In genomic region chr15:25693321-25694237, GRCh38 we compare ENCODE assay signal across 9 cellular contexts.
DNase-seq lines count a peak whose midpoint lies in the region; ATAC-seq and TF ChIP-seq lines count a peak whose summit lies in the region.
"Had no signal": no experiment of that assay in that cellular context is flagged by ENCODE, and none has a peak within 500 bp of the region (broad histone marks: within the 10 kb centered on the region; RNA-seq: fewer than 3 reads in every experiment).

No MANE protein-coding gene starts in this region.

- H3K4me1 Mint-ChIP-seq in activated CD4-positive, alpha-beta memory T cell treated with anti-CD3 and anti-CD28 coated beads, Interleukin-2, amount 10 ng/mL, durations not matched to agents 7 days and 5 days, result no peaks in the 10 kb centered on the region
- H3K4me1 Mint-ChIP-seq in glutamatergic neuron (ENCODE audit: low read depth, unreplicated experiment), result no peaks in the 10 kb centered on the region
- H3K4me1 Mint-ChIP-seq: activated naive CD4-positive, alpha-beta T cell treated with anti-CD3 and anti-CD28 coated beads, Interleukin-2, amount 50 U/mL, for 24 hours had no signal

- TF ChIP-seq CTCF in glutamatergic neuron (IDR thresholded peaks at IDR 0.05; ENCODE audit: partially characterized antibody, unreplicated experiment), result peak; percentile 66
- TF ChIP-seq CTCF in smooth muscle cell (IDR thresholded peaks at IDR 0.05; ENCODE audit: borderline replicate concordance, insufficient read depth, poor library complexity, severe bottlenecking), result peak; percentile 58

- no peak overlapping the region for H3K9ac ChIP-seq in smooth muscle cell (ENCODE audit: low read depth)

- H4K20me1 ChIP-seq in smooth muscle cell (ENCODE audit: low read depth), result no peaks in the 10 kb centered on the region

- no peak for ATAC-seq in GM21367 (IDR thresholded peaks at IDR 0.05; ENCODE audit: unreplicated experiment)

- POLR2A ChIA-PET in activated CD4-positive, alpha-beta memory T cell treated with anti-CD3 and anti-CD28 coated beads, Interleukin-2, amount 10 ng/mL, durations not matched to agents 7 days and 5 days (lab: Charles Lee), result no interaction called here

- peaks cover 30% of the 10 kb centered on the region for H3K36me3 Mint-ChIP-seq in activated CD4-positive, alpha-beta memory T cell treated with anti-CD3 and anti-CD28 coated beads, Interleukin-2, amount 10 ng/mL, durations not matched to agents 7 days and 5 days (ENCODE audit: low read depth)
- no peaks in the 10 kb centered on the region for H3K36me3 Mint-ChIP-seq in glutamatergic neuron (ENCODE audit: unreplicated experiment)

- no peaks in the 10 kb centered on the region for H3F3A ChIP-seq in smooth muscle cell (ENCODE audit: low read depth)

- H3K9me3 ChIP-seq in smooth muscle cell (replicated peaks; ENCODE audit: low read depth), result no peaks in the 10 kb centered on the region

- no peak overlapping the region for H3K27ac Mint-ChIP-seq in activated CD4-positive, alpha-beta memory T cell treated with anti-CD3 and anti-CD28 coated beads, Interleukin-2, amount 10 ng/mL, durations not matched to agents 7 days and 5 days
- no peak overlapping the region for H3K27ac Mint-ChIP-seq in glutamatergic neuron (ENCODE audit: unreplicated experiment)

- H3K4me3 Mint-ChIP-seq in activated CD4-positive, alpha-beta memory T cell treated with anti-CD3 and anti-CD28 coated beads, Interleukin-2, amount 10 ng/mL, durations not matched to agents 7 days and 5 days, result no peak overlapping the region
- H3K4me3 Mint-ChIP-seq in glutamatergic neuron (ENCODE audit: unreplicated experiment), result no peak overlapping the region
- H3K4me3 Mint-ChIP-seq: activated naive CD4-positive, alpha-beta T cell treated with anti-CD3 and anti-CD28 coated beads, Interleukin-2, amount 50 U/mL, for 24 hours had no signal

- 85% methylated on average over 19 of the region's 19 CpGs for WGBS in smooth muscle cell (ENCODE audit: low lambda C conversion rate)

- no peaks in the 10 kb centered on the region for H3K4me1 ChIP-seq in smooth muscle cell (ENCODE audit: low read depth)

- no peak overlapping the region for H3K4me2 ChIP-seq in smooth muscle cell

- no peaks in the 10 kb centered on the region for H3K9me3 Mint-ChIP-seq in activated CD4-positive, alpha-beta memory T cell treated with anti-CD3 and anti-CD28 coated beads, Interleukin-2, amount 10 ng/mL, durations not matched to agents 7 days and 5 days
- H3K9me3 Mint-ChIP-seq in glutamatergic neuron (ENCODE audit: unreplicated experiment), result no peaks in the 10 kb centered on the region
- H3K9me3 Mint-ChIP-seq: activated naive CD4-positive, alpha-beta T cell treated with anti-CD3 and anti-CD28 coated beads, Interleukin-2, amount 50 U/mL, for 24 hours had no signal

- H2AFZ ChIP-seq in smooth muscle cell (ENCODE audit: low read depth), result no peak overlapping the region

- DNase-seq in AG08396 (ENCODE audit: low spot score), result peak; percentile 66
- peak; percentile 19 for DNase-seq in H4 (ENCODE audit: low spot score)
- peak; percentile 39 for DNase-seq in activated CD4-positive, alpha-beta memory T cell treated with anti-CD3 and anti-CD28 coated beads, Interleukin-2, amount 10 ng/mL, durations not matched to agents 7 days and 5 days
- DNase-seq in glutamatergic neuron, result peak; percentile 74
- DNase-seq in smooth muscle cell (lab: John Stamatoyannopoulos, UW; ENCODE audit: unreplicated experiment), result no peak
- DNase-seq in cerebellum (ENCODE audit: low spot score), result no peak
- no peak for DNase-seq in NCI-H1417 treated with DMSO at 0.1 percent for 48 hours (lab: John Stamatoyannopoulos, UW)

- H3K27me3 ChIP-seq in smooth muscle cell (ENCODE audit: low read depth), result no peaks in the 10 kb centered on the region

- H3K27me3 Mint-ChIP-seq in activated CD4-positive, alpha-beta memory T cell treated with anti-CD3 and anti-CD28 coated beads, Interleukin-2, amount 10 ng/mL, durations not matched to agents 7 days and 5 days, result no peaks in the 10 kb centered on the region
- no peaks in the 10 kb centered on the region for H3K27me3 Mint-ChIP-seq in glutamatergic neuron (ENCODE audit: unreplicated experiment)
- H3K27me3 Mint-ChIP-seq: activated naive CD4-positive, alpha-beta T cell treated with anti-CD3 and anti-CD28 coated beads, Interleukin-2, amount 50 U/mL, for 24 hours had no signal

- CTCF ChIA-PET in activated CD4-positive, alpha-beta memory T cell treated with anti-CD3 and anti-CD28 coated beads, Interleukin-2, amount 10 ng/mL, durations not matched to agents 7 days and 5 days (lab: Charles Lee), result interaction anchor here (1.1 to 1.5 kb wide), 2 partner anchors 240 kb away, joined by 5 to 14 read pairs; no protein-coding TSS in a partner anchor

- no peaks in the 10 kb centered on the region for H3K79me2 ChIP-seq in smooth muscle cell (ENCODE audit: low read depth)

- no peak overlapping the region for H3K4me3 ChIP-seq in smooth muscle cell

- H3K36me3 ChIP-seq in smooth muscle cell (ENCODE audit: low read depth), result no peaks in the 10 kb centered on the region

- H3K27ac ChIP-seq in smooth muscle cell (ENCODE audit: low read depth), result no peak overlapping the region

Comparison
In these comparisons a context has a peak if more than half of its experiments do, and no peak if none do; other contexts are left out.
1. DNase-seq: peak in AG08396 (single experiment), H4 (single experiment), activated CD4-positive, alpha-beta memory T cell treated with anti-CD3 and anti-CD28 coated beads, Interleukin-2, amount 10 ng/mL, durations not matched to agents 7 days and 5 days (single experiment) and glutamatergic neuron (single experiment); none in smooth muscle cell (single experiment), cerebellum (single experiment) and NCI-H1417 treated with DMSO at 0.1 percent for 48 hours (single experiment).